Comparison of ENCODE assay signal across 1 cellular context in the genomic region with DNA sequence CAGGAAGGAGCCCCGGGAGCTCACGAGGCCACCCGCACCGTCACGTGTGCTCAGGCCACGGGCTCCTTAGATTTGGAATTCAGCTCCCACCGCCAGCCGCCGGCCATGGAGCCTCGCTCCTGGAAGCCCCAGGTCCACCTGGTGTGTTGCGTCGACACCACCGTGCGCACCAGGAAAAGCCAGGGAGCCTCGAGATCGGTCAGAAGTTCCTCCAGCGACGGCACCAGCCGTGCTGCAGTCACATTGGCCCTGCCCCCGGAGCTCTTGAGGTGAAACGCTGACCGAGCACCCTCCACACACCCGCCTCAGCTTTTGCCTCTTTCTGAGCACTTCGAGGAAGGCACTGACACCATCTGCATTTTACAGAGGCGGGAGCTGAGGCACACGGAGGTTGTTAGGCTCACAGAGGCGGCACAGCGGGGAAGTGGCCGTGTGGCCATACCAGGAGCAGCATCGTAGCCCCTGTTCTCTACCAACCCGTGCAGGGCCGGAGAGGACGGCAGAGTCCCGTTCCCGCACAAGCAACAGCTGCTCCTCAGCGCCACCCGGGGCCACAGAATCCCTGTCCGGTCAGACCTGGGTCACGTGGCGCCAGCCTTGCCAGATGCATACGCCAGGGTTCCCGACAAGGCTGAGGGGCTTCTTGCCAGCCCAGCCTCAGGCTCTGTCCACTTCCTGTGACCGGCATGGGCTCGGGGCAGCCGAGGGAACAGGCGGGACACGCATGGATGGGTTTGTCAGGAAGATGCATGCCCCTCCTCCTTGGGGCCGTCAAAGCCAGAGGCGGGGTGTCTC.
A peak's percentile ranks its signal among the peaks of the same experiment; 100 is the strongest.
TF ChIP-seq lines count a peak whose summit lies in the region.

No MANE protein-coding gene starts in this region.

TF ChIP-seq in HepG2, 621 proteins besides CTCF, POLR2A, EP300 and RAD21:
- TF ChIP-seq ZBTB21 (CRISPR knock-in tag; IDR thresholded peaks at IDR 0.05) (no peak), RFX3 (CRISPR knock-in tag; IDR thresholded peaks at IDR 0.05) (no peak), ZSCAN31 (CRISPR knock-in tag; IDR thresholded peaks at IDR 0.05; ENCODE audit: low read depth) (no peak), CHD4 (IDR thresholded peaks at IDR 0.05; ENCODE audit: borderline replicate concordance, low read length) (no peak), USF2 (IDR thresholded peaks at IDR 0.05; ENCODE audit: low read depth, low read length) (0 out of 2 replicates have a peak, but pooled peaks have one; percentile 9), USF2 (CRISPR knock-in tag; IDR thresholded peaks at IDR 0.05; ENCODE audit: borderline replicate concordance) (no peak), ZBTB38 (CRISPR knock-in tag; IDR thresholded peaks at IDR 0.05) (peak; percentile 39; the same call in 1 of the 2 replicates), SKIL (CRISPR knock-in tag; IDR thresholded peaks at IDR 0.05; ENCODE audit: borderline replicate concordance) (no peak), KAT8 (CRISPR knock-in tag; IDR thresholded peaks at IDR 0.05) (no peak)
- TF ChIP-seq, protein P1, sequence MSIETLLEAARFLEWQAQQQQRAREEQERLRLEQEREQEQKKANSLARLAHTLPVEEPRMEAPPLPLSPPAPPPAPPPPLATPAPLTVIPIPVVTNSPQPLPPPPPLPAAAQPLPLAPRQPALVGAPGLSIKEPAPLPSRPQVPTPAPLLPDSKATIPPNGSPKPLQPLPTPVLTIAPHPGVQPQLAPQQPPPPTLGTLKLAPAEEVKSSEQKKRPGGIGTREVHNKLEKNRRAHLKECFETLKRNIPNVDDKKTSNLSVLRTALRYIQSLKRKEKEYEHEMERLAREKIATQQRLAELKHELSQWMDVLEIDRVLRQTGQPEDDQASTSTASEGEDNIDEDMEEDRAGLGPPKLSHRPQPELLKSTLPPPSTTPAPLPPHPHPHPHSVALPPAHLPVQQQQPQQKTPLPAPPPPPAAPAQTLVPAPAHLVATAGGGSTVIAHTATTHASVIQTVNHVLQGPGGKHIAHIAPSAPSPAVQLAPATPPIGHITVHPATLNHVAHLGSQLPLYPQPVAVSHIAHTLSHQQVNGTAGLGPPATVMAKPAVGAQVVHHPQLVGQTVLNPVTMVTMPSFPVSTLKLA (IDR thresholded peaks at IDR 0.05): no peak
